1 cellular context compared by ENCODE assay signal in genomic region chr5:172283020-172283861, GRCh38.
A peak's percentile ranks its signal among the peaks of the same experiment; 100 is the strongest.
TF ChIP-seq lines count a peak whose summit lies in the region.

Gene UBTD2, minus strand, starts transcription at chr5:172283764. Its CDS starts 99 bp downstream, at chr5:172283665.

TF ChIP-seq in HepG2, 621 proteins besides CTCF, POLR2A, EP300 and RAD21 (continued from another document and continues in another):
- TF ChIP-seq TFDP2 (CRISPR knock-in tag; IDR thresholded peaks at IDR 0.05) = 0 out of 2 replicates have a peak, but pooled peaks have one; percentile 25
- peak; percentile 36; the same call in 1 of the 2 replicates for TF ChIP-seq CREB1 (IDR thresholded peaks at IDR 0.05)
- no peak for TF ChIP-seq CREB1 (CRISPR knock-in tag; IDR thresholded peaks at IDR 0.05)
- TF ChIP-seq RXRB (CRISPR knock-in tag; IDR thresholded peaks at IDR 0.05; ENCODE audit: borderline replicate concordance) = 0 out of 2 replicates have a peak, but pooled peaks have one; percentile 29
- TF ChIP-seq SOX13 (IDR thresholded peaks at IDR 0.05) = no peak
- TF ChIP-seq SOX13 (CRISPR knock-in tag; conservative IDR thresholded peaks at IDR 0.05 in 1 of 2, IDR thresholded peaks at IDR 0.05 in 1 of 2) = peak in 1 of 2 experiments; percentile 53; a peak in 2 of 4 replicates
- TF ChIP-seq SKI (IDR thresholded peaks at IDR 0.05; ENCODE audit: partially characterized antibody) = peak; percentile 32
- TF ChIP-seq HNRNPLL (IDR thresholded peaks at IDR 0.05; ENCODE audit: low read depth, low read length, poor library complexity, severe bottlenecking) = peak; percentile 55
- TF ChIP-seq MNT (IDR thresholded peaks at IDR 0.05) = no peak
- TF ChIP-seq ZNF792 (CRISPR knock-in tag; IDR thresholded peaks at IDR 0.05) = no peak
- TF ChIP-seq TARDBP (CRISPR knock-in tag; IDR thresholded peaks at IDR 0.05) = no peak
- 0 out of 2 replicates have a peak, but pooled peaks have one; percentile 73 for TF ChIP-seq ARID2 (CRISPR knock-in tag; IDR thresholded peaks at IDR 0.05; ENCODE audit: borderline replicate concordance)
- TF ChIP-seq ZNF879 (CRISPR knock-in tag; IDR thresholded peaks at IDR 0.05) = 0 out of 2 replicates have a peak, but pooled peaks have one; percentile 37
- TF ChIP-seq ZNF20 (CRISPR knock-in tag; IDR thresholded peaks at IDR 0.05) = 0 out of 2 replicates have a peak, but pooled peaks have one; percentile 48
- TF ChIP-seq MYC (CRISPR knock-in tag; IDR thresholded peaks at IDR 0.05; ENCODE audit: borderline replicate concordance) = peak; percentile 66
- peak; percentile 20; the same call in 1 of the 2 replicates for TF ChIP-seq PHF21A (CRISPR knock-in tag; IDR thresholded peaks at IDR 0.05)
- peak; percentile 91 for TF ChIP-seq AGO2 (optimal IDR thresholded peaks at IDR 0.05; ENCODE audit: low read depth, low read length)
- no peak for TF ChIP-seq AFF4 (CRISPR knock-in tag; IDR thresholded peaks at IDR 0.05)
- no peak for TF ChIP-seq PLSCR1 (CRISPR knock-in tag; IDR thresholded peaks at IDR 0.05; ENCODE audit: borderline replicate concordance)
- peak; percentile 22; the same call in 1 of the 2 replicates for TF ChIP-seq ZBTB25 (CRISPR knock-in tag; IDR thresholded peaks at IDR 0.05)
- TF ChIP-seq IKZF4 (CRISPR knock-in tag; IDR thresholded peaks at IDR 0.05; ENCODE audit: borderline replicate concordance, low read depth, not compliant biosample characterization) = peak; percentile 40
- TF ChIP-seq ZBTB7B (CRISPR knock-in tag; IDR thresholded peaks at IDR 0.05) = peak; percentile 94
- no peak for TF ChIP-seq GTF3A (CRISPR knock-in tag; conservative IDR thresholded peaks at IDR 0.05)
- no peak for TF ChIP-seq NCOA5 (CRISPR knock-in tag; IDR thresholded peaks at IDR 0.05)
- TF ChIP-seq TAF1 (CRISPR knock-in tag; IDR thresholded peaks at IDR 0.05) = no peak
- peak; percentile 4; the same call in 1 of the 2 replicates for TF ChIP-seq ZBED4 (CRISPR knock-in tag; IDR thresholded peaks at IDR 0.05; ENCODE audit: borderline replicate concordance)
- TF ChIP-seq SMAD3 (CRISPR knock-in tag; IDR thresholded peaks at IDR 0.05) = no peak
- peak; percentile 33; the same call in 1 of the 2 replicates for TF ChIP-seq ZBTB38 (CRISPR knock-in tag; IDR thresholded peaks at IDR 0.05)
- no peak for TF ChIP-seq PRPF4 (IDR thresholded peaks at IDR 0.05; ENCODE audit: low read depth, low read length, poor library complexity, severe bottlenecking)
- TF ChIP-seq ATAD3A (CRISPR knock-in tag; IDR thresholded peaks at IDR 0.05) = no peak
- no peak for TF ChIP-seq FOXK2 (IDR thresholded peaks at IDR 0.05)
- TF ChIP-seq SRY (CRISPR knock-in tag; IDR thresholded peaks at IDR 0.05) = peak; percentile 31; the same call in 1 of the 2 replicates
- no peak for TF ChIP-seq ZBTB49 (CRISPR knock-in tag; IDR thresholded peaks at IDR 0.05; ENCODE audit: borderline replicate concordance)
- TF ChIP-seq SETDB1 (CRISPR knock-in tag; IDR thresholded peaks at IDR 0.05; ENCODE audit: borderline replicate concordance) = no peak
- TF ChIP-seq REXO4 (CRISPR knock-in tag; IDR thresholded peaks at IDR 0.05; ENCODE audit: borderline replicate concordance) = no peak
- no peak for TF ChIP-seq BRCA1 (CRISPR knock-in tag; IDR thresholded peaks at IDR 0.05)
- no peak for TF ChIP-seq SNAPC5 (CRISPR knock-in tag; IDR thresholded peaks at IDR 0.05; ENCODE audit: borderline replicate concordance)
- peak; percentile 39; the same call in 1 of the 2 replicates for TF ChIP-seq ELF1 (CRISPR knock-in tag; IDR thresholded peaks at IDR 0.05)
- no peak for TF ChIP-seq ZNF597 (CRISPR knock-in tag; IDR thresholded peaks at IDR 0.05)
- TF ChIP-seq KDM2A (CRISPR knock-in tag; IDR thresholded peaks at IDR 0.05; ENCODE audit: borderline replicate concordance, low read depth) = peak; percentile 58; the same call in 1 of the 2 replicates
